Comparison of ENCODE assay signal across 8 cellular contexts in the genomic region with DNA sequence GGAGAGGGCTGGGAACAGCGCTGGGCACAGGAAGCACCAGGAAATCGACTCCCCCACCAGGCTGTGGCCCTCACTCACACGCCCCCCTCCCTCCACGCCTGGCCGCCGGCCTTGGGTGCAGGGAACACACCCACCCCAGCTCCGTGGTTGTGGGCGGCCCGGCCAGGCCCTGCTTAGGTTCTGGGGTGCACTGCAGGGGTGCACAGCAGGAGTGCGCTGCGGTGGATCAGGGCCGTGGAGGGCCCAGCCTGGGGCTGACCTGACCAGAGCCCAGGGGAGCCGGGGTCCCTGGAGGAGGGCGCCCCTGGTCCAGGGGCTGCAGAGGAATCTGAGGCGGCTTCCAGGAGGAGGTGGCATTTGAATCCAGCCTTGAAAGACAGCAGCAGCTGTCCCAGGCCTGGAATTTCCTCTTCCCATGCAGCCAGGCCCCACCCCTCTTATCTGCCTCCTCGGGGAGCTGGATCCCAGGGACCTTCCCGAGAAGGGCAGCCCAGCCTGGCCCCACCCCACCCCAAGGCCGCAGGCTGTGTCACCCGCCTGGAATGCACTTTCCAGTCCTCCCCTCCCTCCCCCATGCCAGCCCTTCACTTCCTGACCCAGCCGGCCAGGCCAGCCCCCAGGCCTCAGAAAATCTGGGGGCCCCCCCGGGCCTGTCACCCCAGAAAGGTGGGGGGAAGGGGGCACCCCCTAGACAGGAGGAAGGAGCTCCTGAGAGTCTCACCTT. TPM values are rescaled to one million over a fixed set of nuclear protein-coding genes. Genes with fewer than 3 reads are reported as not detected.
DNase-seq lines count a peak whose midpoint lies in the region; ATAC-seq and TF ChIP-seq lines count a peak whose summit lies in the region.

No MANE protein-coding gene starts in this region.

- H3K4me1 ChIP-seq in naive thymus-derived CD4-positive, alpha-beta T cell (ENCODE audit: control insufficient read depth in 2 of 2, insufficient read depth in 2 of 2, low read length in 2 of 2), result no peaks in the 10 kb centered on the region

- H3K27me3 ChIP-seq in naive thymus-derived CD4-positive, alpha-beta T cell (ENCODE audit: control insufficient read depth in 2 of 2, insufficient read depth in 2 of 2, low read length in 2 of 2), result no peaks in the 10 kb centered on the region

- TF ChIP-seq CTCF in Calu3 (IDR thresholded peaks at IDR 0.05; ENCODE audit: unreplicated experiment) (no peak), fibroblast of pulmonary artery (IDR thresholded peaks at IDR 0.05; ENCODE audit: low read length, missing control alignments) (no peak), nephron progenitor cell (IDR thresholded peaks at IDR 0.05) (no peak)

- CTCF ChIA-PET in Calu3 (lab: Charles Lee), result interaction anchor here (0.9 to 1.3 kb wide), 3 partner anchors 20 to 99 kb away, joined by 4 read pairs; no protein-coding TSS in a partner anchor
- CTCF ChIA-PET in naive thymus-derived CD4-positive, alpha-beta T cell (lab: Charles Lee), result no interaction called here

- no peak overlapping the region for H3K4me3 ChIP-seq in fibroblast of pulmonary artery (replicated peaks; ENCODE audit: low read depth, low read length)
- H3K4me3 ChIP-seq in naive thymus-derived CD4-positive, alpha-beta T cell (ENCODE audit: low read length), result no peak overlapping the region

- H3K27ac ChIP-seq in naive thymus-derived CD4-positive, alpha-beta T cell (ENCODE audit: low read depth, low read length), result no peak overlapping the region

- no peaks in the 10 kb centered on the region for H3K9me3 Mint-ChIP-seq in Calu3 (ENCODE audit: low read depth, unreplicated experiment)
- H3K9me3 Mint-ChIP-seq in nephron progenitor cell, result no peaks in the 10 kb centered on the region
- H3K9me3 Mint-ChIP-seq in naive thymus-derived CD4-positive, alpha-beta T cell, result peaks cover 0 to 7% (median 0%) of the 10 kb centered on the region in 11 donors

- H3K9me3 ChIP-seq in naive thymus-derived CD4-positive, alpha-beta T cell (ENCODE audit: control insufficient read depth in 2 of 3, low read length in 3 of 3), result peaks cover 0 to 5% (median 0%) of the 10 kb centered on the region in 3 experiments

- POLR2A ChIA-PET in naive thymus-derived CD4-positive, alpha-beta T cell (lab: Charles Lee), result interaction anchor here (0.5 to 0.6 kb wide), 2 partner anchors 83 to 227 kb away, joined by 3 read pairs; no protein-coding TSS in a partner anchor

- peak overlapping the region; percentile 69 for H3K27ac Mint-ChIP-seq in Calu3 (ENCODE audit: unreplicated experiment)
- H3K27ac Mint-ChIP-seq in nephron progenitor cell, result no peak overlapping the region
- no peak overlapping the region for H3K27ac Mint-ChIP-seq in naive thymus-derived CD4-positive, alpha-beta T cell

- intact Hi-C loops in Calu3 (cut with micrococcal nuclease; ENCODE audit: unreplicated experiment), result no loop called here
- intact Hi-C loops in naive thymus-derived CD4-positive, alpha-beta T cell (cut with micrococcal nuclease), result no loop called here

- BruUV-seq in Calu3 (replicated peaks; lab: Mats Ljungman, UMichigan), result no TSS peak

- no peaks in the 10 kb centered on the region for H3K36me3 ChIP-seq in naive thymus-derived CD4-positive, alpha-beta T cell (ENCODE audit: control insufficient read depth in 2 of 3, insufficient read depth in 3 of 3, low read length in 3 of 3)

- H3K4me3 Mint-ChIP-seq in Calu3 (ENCODE audit: low read depth, unreplicated experiment), result peak overlapping the region; percentile 49
- no peak overlapping the region for H3K4me3 Mint-ChIP-seq in nephron progenitor cell
- no peak overlapping the region for H3K4me3 Mint-ChIP-seq in naive thymus-derived CD4-positive, alpha-beta T cell

- H3K4me1 Mint-ChIP-seq in Calu3 (ENCODE audit: low read depth, unreplicated experiment), result peaks cover 41% of the 10 kb centered on the region
- H3K4me1 Mint-ChIP-seq in nephron progenitor cell, result peaks cover 32% of the 10 kb centered on the region
- H3K4me1 Mint-ChIP-seq in naive thymus-derived CD4-positive, alpha-beta T cell, result peaks cover 0 to 3% (median 0%) of the 10 kb centered on the region in 7 donors

- H3K36me3 Mint-ChIP-seq in Calu3 (ENCODE audit: insufficient read depth, unreplicated experiment) (peaks cover 32% of the 10 kb centered on the region), nephron progenitor cell (ENCODE audit: low read depth) (no peaks in the 10 kb centered on the region)
- H3K36me3 Mint-ChIP-seq in naive thymus-derived CD4-positive, alpha-beta T cell, result no peaks in the 10 kb centered on the region

- H3K27me3 Mint-ChIP-seq in Calu3 (ENCODE audit: unreplicated experiment) (peaks cover 28% of the 10 kb centered on the region), nephron progenitor cell (ENCODE audit: low read depth, poor library complexity) (peaks cover 15% of the 10 kb centered on the region)
- no peaks in the 10 kb centered on the region for H3K27me3 Mint-ChIP-seq in naive thymus-derived CD4-positive, alpha-beta T cell

- ATAC-seq in naive thymus-derived CD4-positive, alpha-beta T cell, result no peak

- DNase-seq in Calu3, result peak; percentile 94
- peak; percentile 25 for DNase-seq in RKO (ENCODE audit: low spot score)
- DNase-seq in fibroblast of pulmonary artery (ENCODE audit: low read depth), result peak; percentile 83
- DNase-seq in nephron progenitor cell, result peak; percentile 37
- DNase-seq in activated naive CD4-positive, alpha-beta T cell treated with Interleukin-2 at 50 U/mL for 16 hours, result no peak
- DNase-seq in naive thymus-derived CD4-positive, alpha-beta T cell, result no peak
- DNase-seq in activated gamma-delta T cell (lab: John Stamatoyannopoulos, UW), result no peak
- DNase-seq in Kasumi-1 (lab: John Stamatoyannopoulos, UW), result no peak

RNA-seq across cellular contexts. Expression of gene PDGFA, which starts 18.4 kb away (rescaled TPM):
- 4.5 and 6.4 TPM in 2 replicates for total RNA-seq in Calu3 (2022)
- total RNA-seq in naive thymus-derived CD4-positive, alpha-beta T cell, result 1 to 10 TPM in 2 of 5 experiments, under 1 TPM in 2, not detected in 1; 0.16 to 2.6 (median 1.1) TPM
- not detected for polyA plus RNA-seq in naive thymus-derived CD4-positive, alpha-beta T cell

Comparison
In these comparisons a context has a peak if more than half of its experiments do, and no peak if none do; other contexts are left out.
1. DNase-seq: peak in Calu3 (single experiment), RKO (single experiment), fibroblast of pulmonary artery (single experiment) and nephron progenitor cell (single experiment); none in activated naive CD4-positive, alpha-beta T cell treated with Interleukin-2 at 50 U/mL for 16 hours (single experiment), naive thymus-derived CD4-positive, alpha-beta T cell (0 of 9), activated gamma-delta T cell (single experiment) and Kasumi-1 (0 of 2).